Comparison of ENCODE assay signal across 1 cellular context in the genomic region with DNA sequence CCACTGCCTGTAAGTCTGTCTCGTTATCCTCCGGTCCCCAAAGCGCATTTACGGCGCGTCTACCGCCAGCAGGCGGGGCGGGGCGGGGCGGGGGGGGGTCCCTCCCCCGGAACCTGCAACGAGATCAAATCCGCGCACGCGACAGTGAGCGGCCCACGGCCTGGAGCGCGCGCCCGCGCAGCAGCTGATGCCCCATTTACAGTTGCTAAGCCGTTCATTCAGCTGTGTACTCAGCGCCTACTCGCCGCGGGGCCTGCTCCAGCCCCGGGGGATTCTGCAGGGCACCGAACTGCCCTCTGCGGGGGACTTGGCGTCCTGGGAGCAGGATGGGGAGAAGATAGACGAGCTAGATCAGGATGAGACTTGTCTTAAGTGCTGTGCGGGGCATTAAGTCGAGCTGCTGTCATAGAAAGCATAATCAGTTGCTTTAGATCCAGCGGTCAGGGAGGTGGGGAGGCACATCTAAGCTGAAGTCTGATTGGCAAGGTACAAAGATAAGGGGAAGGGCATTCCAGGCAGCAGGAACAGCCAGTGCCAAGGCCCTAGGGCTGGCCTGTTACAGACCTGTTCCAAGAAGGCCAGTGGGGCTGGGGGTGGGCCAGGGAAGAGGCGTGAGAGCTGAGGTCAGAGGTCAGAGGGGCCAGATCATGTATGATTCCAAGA.
TF ChIP-seq lines count a peak whose summit lies in the region.

No MANE protein-coding gene starts in this region.

TF ChIP-seq in SK-N-SH, 30 proteins besides CTCF, POLR2A, EP300 and RAD21 (continued from another document):
- TF ChIP-seq, protein P1, sequence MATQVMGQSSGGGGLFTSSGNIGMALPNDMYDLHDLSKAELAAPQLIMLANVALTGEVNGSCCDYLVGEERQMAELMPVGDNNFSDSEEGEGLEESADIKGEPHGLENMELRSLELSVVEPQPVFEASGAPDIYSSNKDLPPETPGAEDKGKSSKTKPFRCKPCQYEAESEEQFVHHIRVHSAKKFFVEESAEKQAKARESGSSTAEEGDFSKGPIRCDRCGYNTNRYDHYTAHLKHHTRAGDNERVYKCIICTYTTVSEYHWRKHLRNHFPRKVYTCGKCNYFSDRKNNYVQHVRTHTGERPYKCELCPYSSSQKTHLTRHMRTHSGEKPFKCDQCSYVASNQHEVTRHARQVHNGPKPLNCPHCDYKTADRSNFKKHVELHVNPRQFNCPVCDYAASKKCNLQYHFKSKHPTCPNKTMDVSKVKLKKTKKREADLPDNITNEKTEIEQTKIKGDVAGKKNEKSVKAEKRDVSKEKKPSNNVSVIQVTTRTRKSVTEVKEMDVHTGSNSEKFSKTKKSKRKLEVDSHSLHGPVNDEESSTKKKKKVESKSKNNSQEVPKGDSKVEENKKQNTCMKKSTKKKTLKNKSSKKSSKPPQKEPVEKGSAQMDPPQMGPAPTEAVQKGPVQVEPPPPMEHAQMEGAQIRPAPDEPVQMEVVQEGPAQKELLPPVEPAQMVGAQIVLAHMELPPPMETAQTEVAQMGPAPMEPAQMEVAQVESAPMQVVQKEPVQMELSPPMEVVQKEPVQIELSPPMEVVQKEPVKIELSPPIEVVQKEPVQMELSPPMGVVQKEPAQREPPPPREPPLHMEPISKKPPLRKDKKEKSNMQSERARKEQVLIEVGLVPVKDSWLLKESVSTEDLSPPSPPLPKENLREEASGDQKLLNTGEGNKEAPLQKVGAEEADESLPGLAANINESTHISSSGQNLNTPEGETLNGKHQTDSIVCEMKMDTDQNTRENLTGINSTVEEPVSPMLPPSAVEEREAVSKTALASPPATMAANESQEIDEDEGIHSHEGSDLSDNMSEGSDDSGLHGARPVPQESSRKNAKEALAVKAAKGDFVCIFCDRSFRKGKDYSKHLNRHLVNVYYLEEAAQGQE (IDR thresholded peaks at IDR 0.05; ENCODE audit: low read depth, low read length), result no peak
- TF ChIP-seq YY1 (IDR thresholded peaks at IDR 0.05; ENCODE audit: low read depth) (no peak), SIN3A (IDR thresholded peaks at IDR 0.05; ENCODE audit: borderline replicate concordance, low read depth, low read length) (peak; percentile 69; the same call in 1 of the 2 replicates), TAF1 (IDR thresholded peaks at IDR 0.05; ENCODE audit: borderline replicate concordance, low read depth, low read length) (no peak), NRF1 (IDR thresholded peaks at IDR 0.05; ENCODE audit: low read depth, low read length) (peak; percentile 49), POLR2AphosphoS5 (IDR thresholded peaks at IDR 0.05; ENCODE audit: low read depth, low read length) (0 out of 2 replicates have a peak, but pooled peaks have one; percentile 36), JUND (IDR thresholded peaks at IDR 0.05) (no peak), FOSL2 (IDR thresholded peaks at IDR 0.05; ENCODE audit: borderline replicate concordance, low read depth) (no peak), NFIC (IDR thresholded peaks at IDR 0.05; ENCODE audit: borderline replicate concordance) (no peak)
